22 cellular contexts compared by ENCODE assay signal in the genomic region with DNA sequence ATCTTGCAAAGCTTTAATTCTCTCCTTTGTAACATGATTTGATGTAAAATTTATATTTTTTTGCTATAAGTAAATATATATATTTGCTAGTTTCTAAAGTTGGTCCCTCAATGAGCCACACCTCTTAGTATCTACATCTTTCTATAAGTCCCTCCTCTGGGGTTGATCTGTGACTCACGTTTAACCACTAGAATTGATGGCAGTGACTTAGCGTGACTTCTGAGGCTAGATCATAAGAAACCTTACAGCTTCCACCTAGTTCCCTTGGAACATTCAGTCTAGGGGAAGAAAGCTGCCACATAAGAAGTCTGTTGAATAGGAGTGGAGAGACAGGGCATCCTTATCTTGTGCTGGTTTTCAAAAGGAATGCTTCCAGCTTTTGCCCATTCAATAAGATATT. TPM values are rescaled to one million over a fixed set of nuclear protein-coding genes. Genes with fewer than 3 reads are reported as not detected.
A peak's percentile ranks its signal among the peaks of the same experiment; 100 is the strongest.
DNase-seq lines count a peak whose midpoint lies in the region; ATAC-seq and TF ChIP-seq lines count a peak whose summit lies in the region.
"Had no signal": no experiment of that assay in that cellular context is flagged by ENCODE, and none has a peak within 500 bp of the region (broad histone marks: within the 10 kb centered on the region; RNA-seq: fewer than 3 reads in every experiment).

No MANE protein-coding gene starts in this region.

- no peaks in the 10 kb centered on the region for H3K9me3 Mint-ChIP-seq in activated CD8-positive, alpha-beta T cell treated with anti-CD3 and anti-CD28 coated beads for 36 hours
- no peaks in the 10 kb centered on the region for H3K9me3 Mint-ChIP-seq in activated CD8-positive, alpha-beta T cell treated with anti-CD3 and anti-CD28 coated beads, Interleukin-2, amount 10 ng/mL, durations not matched to agents 7 days and 5 days (ENCODE audit: insufficient read depth)

- peak; percentile 55 for ATAC-seq in activated CD8-positive, alpha-beta T cell treated with anti-CD3 and anti-CD28 coated beads for 36 hours
- no peak for ATAC-seq in activated CD8-positive, alpha-beta T cell treated with anti-CD3 and anti-CD28 coated beads, Interleukin-2, amount 10 ng/mL, durations not matched to agents 7 days and 5 days

- intact Hi-C loops in activated CD8-positive, alpha-beta T cell treated with anti-CD3 and anti-CD28 coated beads for 36 hours (cut with micrococcal nuclease) = no loop called here

- DNase-seq in activated CD8-positive, alpha-beta T cell treated with anti-CD3 and anti-CD28 coated beads for 36 hours = no peak
- no peak for DNase-seq in activated CD8-positive, alpha-beta T cell treated with anti-CD3 and anti-CD28 coated beads, Interleukin-2, amount 10 ng/mL, durations not matched to agents 7 days and 5 days
- DNase-seq in HT1080 (ENCODE audit: low read depth) (peak; percentile 39), SW480 (ENCODE audit: low spot score) (peak; percentile 8), NCI-H524 (lab: John Stamatoyannopoulos, UW) (no peak), NCI-H1417 treated with DMSO at 0.1 percent for 48 hours (lab: John Stamatoyannopoulos, UW) (no peak), GF-D8 (lab: John Stamatoyannopoulos, UW) (no peak)
- DNase-seq: CD4-positive, CD25-positive, alpha-beta regulatory T cell; DMS153; DND-41; GOT3; HCEC 1CT; Karpas-422; NCI-H1105 treated with DMSO at 0.1 percent for 48 hours; NCI-H2029; NCI-H446; NCI-H526; NCI-H82; NK-92 treated with Interleukin-12 subunit alpha and Interleukin-12 subunit beta, amount 100 ng/mL, for 24 hours; SIG-M5; SK-N-SH; SW 1271 had no signal

- TF ChIP-seq CTCF in activated CD8-positive, alpha-beta T cell treated with anti-CD3 and anti-CD28 coated beads for 36 hours (IDR thresholded peaks at IDR 0.05) = no peak

- H3K27ac Mint-ChIP-seq in activated CD8-positive, alpha-beta T cell treated with anti-CD3 and anti-CD28 coated beads for 36 hours = no peak overlapping the region
- no peak overlapping the region for H3K27ac Mint-ChIP-seq in activated CD8-positive, alpha-beta T cell treated with anti-CD3 and anti-CD28 coated beads, Interleukin-2, amount 10 ng/mL, durations not matched to agents 7 days and 5 days
- H3K27ac Mint-ChIP-seq: CD4-positive, CD25-positive, alpha-beta regulatory T cell had no signal

- H3K4me3 Mint-ChIP-seq in activated CD8-positive, alpha-beta T cell treated with anti-CD3 and anti-CD28 coated beads for 36 hours = no peak overlapping the region
- no peak overlapping the region for H3K4me3 Mint-ChIP-seq in activated CD8-positive, alpha-beta T cell treated with anti-CD3 and anti-CD28 coated beads, Interleukin-2, amount 10 ng/mL, durations not matched to agents 7 days and 5 days
- H3K4me3 Mint-ChIP-seq: CD4-positive, CD25-positive, alpha-beta regulatory T cell had no signal

- POLR2A ChIA-PET in activated CD8-positive, alpha-beta T cell treated with anti-CD3 and anti-CD28 coated beads for 36 hours (lab: Charles Lee) = no interaction called here
- POLR2A ChIA-PET in activated CD8-positive, alpha-beta T cell treated with anti-CD3 and anti-CD28 coated beads, Interleukin-2, amount 10 ng/mL, durations not matched to agents 7 days and 5 days (lab: Charles Lee) = no interaction called here

- no peaks in the 10 kb centered on the region for H3K36me3 Mint-ChIP-seq in activated CD8-positive, alpha-beta T cell treated with anti-CD3 and anti-CD28 coated beads for 36 hours (ENCODE audit: low read depth)
- H3K36me3 Mint-ChIP-seq in activated CD8-positive, alpha-beta T cell treated with anti-CD3 and anti-CD28 coated beads, Interleukin-2, amount 10 ng/mL, durations not matched to agents 7 days and 5 days (ENCODE audit: low read depth) = no peaks in the 10 kb centered on the region

- CTCF ChIA-PET in activated CD8-positive, alpha-beta T cell treated with anti-CD3 and anti-CD28 coated beads for 36 hours (lab: Charles Lee) = interaction anchor here (1.6 kb wide), 1 partner anchor 354 kb away, joined by 5 read pairs; no protein-coding TSS in a partner anchor
- CTCF ChIA-PET in activated CD8-positive, alpha-beta T cell treated with anti-CD3 and anti-CD28 coated beads, Interleukin-2, amount 10 ng/mL, durations not matched to agents 7 days and 5 days (lab: Charles Lee) = interaction anchor here (1.0 to 1.3 kb wide), 2 partner anchors 15 to 55 kb away, joined by 4 to 5 read pairs; no protein-coding TSS in a partner anchor

- H3K27me3 Mint-ChIP-seq in activated CD8-positive, alpha-beta T cell treated with anti-CD3 and anti-CD28 coated beads for 36 hours = no peaks in the 10 kb centered on the region
- H3K27me3 Mint-ChIP-seq in activated CD8-positive, alpha-beta T cell treated with anti-CD3 and anti-CD28 coated beads, Interleukin-2, amount 10 ng/mL, durations not matched to agents 7 days and 5 days (ENCODE audit: low read depth) = peaks cover 9% of the 10 kb centered on the region

- no peaks in the 10 kb centered on the region for H3K4me1 Mint-ChIP-seq in activated CD8-positive, alpha-beta T cell treated with anti-CD3 and anti-CD28 coated beads for 36 hours (ENCODE audit: low read depth)
- H3K4me1 Mint-ChIP-seq in activated CD8-positive, alpha-beta T cell treated with anti-CD3 and anti-CD28 coated beads, Interleukin-2, amount 10 ng/mL, durations not matched to agents 7 days and 5 days (ENCODE audit: low read depth) = peaks cover 3% of the 10 kb centered on the region

RNA-seq across cellular contexts. Expression of gene TNIK, which starts 56.6 kb away (rescaled TPM):
- 10 to 100 TPM; 25.1 to 28.8 TPM for total RNA-seq in activated CD8-positive, alpha-beta T cell treated with anti-CD3 and anti-CD28 coated beads for 36 hours
- total RNA-seq in activated CD8-positive, alpha-beta T cell treated with anti-CD3 and anti-CD28 coated beads, Interleukin-2, amount 10 ng/mL, durations not matched to agents 7 days and 5 days = 10 to 100 TPM; 32.1 to 39.2 TPM
- total RNA-seq in HT1080 (2014; rRNA removed; shearing (Covaris generic)) = 12.3 and 16.1 TPM in 2 replicates
- polyA plus RNA-seq in HT1080 (2015; cell fraction: cytosol; rRNA removed) = 3.7 and 4.2 TPM in 2 replicates
- 11.5 and 12.9 TPM in 2 replicates for polyA plus RNA-seq in HT1080 (2015; cell fraction: nucleus; rRNA removed)

Comparison
In these comparisons a context has a peak if more than half of its experiments do, and no peak if none do; other contexts are left out.
1. DNase-seq: peak in HT1080 (single experiment) and SW480 (single experiment); none in activated CD8-positive, alpha-beta T cell treated with anti-CD3 and anti-CD28 coated beads for 36 hours (single experiment), activated CD8-positive, alpha-beta T cell treated with anti-CD3 and anti-CD28 coated beads, Interleukin-2, amount 10 ng/mL, durations not matched to agents 7 days and 5 days (single experiment), NCI-H524 (0 of 2), NCI-H1417 treated with DMSO at 0.1 percent for 48 hours (single experiment) and GF-D8 (single experiment).